8 cellular contexts compared by ENCODE assay signal in genomic region chr9:35664531-35665470, GRCh38. TPM values are rescaled to one million over a fixed set of nuclear protein-coding genes. Genes with fewer than 3 reads are reported as not detected.
DNase-seq lines count a peak whose midpoint lies in the region; ATAC-seq and TF ChIP-seq lines count a peak whose summit lies in the region.

ARHGEF39 (minus strand) TSS chr9:35665195; CDS start chr9:35665169, 26 bp downstream.

- H3K4me2 ChIP-seq in OCI-LY7 (ENCODE audit: low read length), result peak within 1 kb of the TSS; percentile 99

- POLR2A ChIA-PET in OCI-LY7 (lab: Charles Lee), result interaction anchor here (0.7 to 5.5 kb wide), 24 partner anchors 9 to 576 kb away, joined by 3 to 28 read pairs (median 5); partner anchors contain the start of genes CA9, CD72, GBA2 and HINT2

- intact Hi-C loops in OCI-LY7 (cut with micrococcal nuclease; ENCODE audit: unreplicated experiment) (no loop called here), esophagus squamous epithelium (cut with DNase I) (no loop called here)

- peak within 1 kb of the TSS; percentile 72 for H3K27ac Mint-ChIP-seq in activated T-cell treated with anti-CD3 and anti-CD28 coated beads, Interleukin-2, amount 50 U/mL, for 24 hours

- H3K9me3 Mint-ChIP-seq in activated T-cell treated with anti-CD3 and anti-CD28 coated beads, Interleukin-2, amount 50 U/mL, for 24 hours, result no peaks in the 10 kb centered on the region

- H3K4me1 ChIP-seq in HUES64 (ENCODE audit: insufficient read depth, low read length), result 0 out of 2 replicates have a peak, but pooled peaks cover 3% of the 10 kb centered on the region
- H3K4me1 ChIP-seq in OCI-LY7 (ENCODE audit: insufficient read depth, low read length, poor library complexity, severe bottlenecking), result peaks cover 62% of the 10 kb centered on the region
- peaks cover 9 to 60% (median 15%) of the 10 kb centered on the region in 3 donors for H3K4me1 ChIP-seq in esophagus squamous epithelium

- H3K9ac ChIP-seq in HUES64 (ENCODE audit: low read depth, low read length), result peak within 1 kb of the TSS; percentile 89

- no peaks in the 10 kb centered on the region for H3K27me3 Mint-ChIP-seq in activated T-cell treated with anti-CD3 and anti-CD28 coated beads, Interleukin-2, amount 50 U/mL, for 24 hours

- H3K4me1 Mint-ChIP-seq in activated T-cell treated with anti-CD3 and anti-CD28 coated beads, Interleukin-2, amount 50 U/mL, for 24 hours (ENCODE audit: low read depth), result peaks cover 56% of the 10 kb centered on the region

- TF ChIP-seq POLR2A in esophagus squamous epithelium (IDR thresholded peaks at IDR 0.05), result no peak

- H3K79me2 ChIP-seq in OCI-LY7 (ENCODE audit: insufficient read depth, low read depth, low read length), result peaks cover 17% of the 10 kb centered on the region; the same call in 1 of the 2 replicates

- 7% methylated on average over 58 of the region's 58 CpGs for WGBS in HUES64
- 3 to 18% methylated on average over 8 to 15 of the region's 58 CpGs for WGBS in esophagus squamous epithelium, 2 donors

- peak within 1 kb of the TSS; percentile 87 for H3K4me3 ChIP-seq in HUES64 (ENCODE audit: low read length)
- peak within 1 kb of the TSS; percentile 78 for H3K4me3 ChIP-seq in OCI-LY7 (ENCODE audit: low read depth, low read length, poor library complexity, severe bottlenecking)
- peak within 1 kb of the TSS; percentile 31 to 68 (median 58) for H3K4me3 ChIP-seq in esophagus squamous epithelium

- no peaks in the 10 kb centered on the region for H3K9me2 ChIP-seq in OCI-LY7 (ENCODE audit: insufficient read depth, low read length)

- peak within 1 kb of the TSS; percentile 65 for H2AFZ ChIP-seq in OCI-LY7 (ENCODE audit: low read length)

- H3K36me3 ChIP-seq in HUES64 (ENCODE audit: insufficient read depth, low read length) (peaks cover 37% of the 10 kb centered on the region), OCI-LY7 (ENCODE audit: insufficient read depth, low read length) (peaks cover 35% of the 10 kb centered on the region), esophagus squamous epithelium (peaks cover 0 to 26% (median 0%) of the 10 kb centered on the region in 3 donors)

- TF ChIP-seq CTCF in OCI-LY7 (conservative IDR thresholded peaks at IDR 0.05; ENCODE audit: low read length), result peak; percentile 67
- peak in 1 of 6 experiments; percentile 31 for TF ChIP-seq CTCF in esophagus squamous epithelium (IDR thresholded peaks at IDR 0.05)

- CTCF ChIA-PET in OCI-LY7 (lab: Charles Lee; ENCODE audit: unreplicated experiment), result interaction anchor here (0.7 to 2.0 kb wide), 8 partner anchors 8 to 84 kb away, joined by 3 to 13 read pairs (median 3); no protein-coding TSS in a partner anchor

- H3K9me3 ChIP-seq in HUES64 (ENCODE audit: insufficient read depth, low read depth, low read length) (no peaks in the 10 kb centered on the region), OCI-LY7 (ENCODE audit: low read length) (no peaks in the 10 kb centered on the region), esophagus squamous epithelium (no peaks in the 10 kb centered on the region)

- no peaks in the 10 kb centered on the region for H4K20me1 ChIP-seq in OCI-LY7 (ENCODE audit: insufficient read depth, low read length)

- ATAC-seq in GM21390 (IDR thresholded peaks at IDR 0.05; ENCODE audit: unreplicated experiment), result peak; percentile 78

- H3K4me3 Mint-ChIP-seq in activated T-cell treated with anti-CD3 and anti-CD28 coated beads, Interleukin-2, amount 50 U/mL, for 24 hours, result peak within 1 kb of the TSS; percentile 83

- DNase-seq in DMS114 treated with DMSO at 0.1 percent for 48 hours (lab: John Stamatoyannopoulos, UW; ENCODE audit: unreplicated experiment) (peak; percentile 42), OCI-LY7 (ENCODE audit: low spot score) (peak; percentile 88), esophagus squamous epithelium (lab: John Stamatoyannopoulos, UW) (no peak), myocyte (ENCODE audit: low read depth) (peak; percentile 83), stromal cell of bone marrow (ENCODE audit: low read depth) (peak; percentile 47)
- peak; percentile 83 for DNase-seq in activated T-cell treated with anti-CD3 and anti-CD28 coated beads, Interleukin-2, amount 50 U/mL, for 24 hours

- TSS peak; percentile 44 for BruUV-seq in OCI-LY7 (replicated peaks; lab: Mats Ljungman, UMichigan)

- peaks cover 35% of the 10 kb centered on the region for H3K36me3 Mint-ChIP-seq in activated T-cell treated with anti-CD3 and anti-CD28 coated beads, Interleukin-2, amount 50 U/mL, for 24 hours (ENCODE audit: low read depth)

- H3K27me3 ChIP-seq in HUES64 (ENCODE audit: insufficient read depth, low read length), result no peaks in the 10 kb centered on the region
- no peaks in the 10 kb centered on the region for H3K27me3 ChIP-seq in esophagus squamous epithelium

- peak within 1 kb of the TSS; percentile 64 for H3K27ac ChIP-seq in HUES64 (ENCODE audit: low read depth, low read length)
- H3K27ac ChIP-seq in OCI-LY7 (ENCODE audit: low read depth, low read length, poor library complexity, severe bottlenecking), result peak within 1 kb of the TSS; percentile 85
- peak within 1 kb of the TSS; percentile 50 to 96 (median 90) for H3K27ac ChIP-seq in esophagus squamous epithelium

RNA-seq across cellular contexts. Expression of gene ARHGEF39, which starts in this region (rescaled TPM):
- polyA plus RNA-seq in HUES64 (2013, experiment 1 of 2), result 15.7 TPM
- 17.3 TPM for polyA plus RNA-seq in HUES64 (2013, experiment 2 of 2)
- 22.7 and 30.8 TPM in 2 replicates for total RNA-seq in OCI-LY7 (2014; rRNA removed; shearing (Covaris generic))
- 48.1 and 53.6 TPM in 2 replicates for total RNA-seq in OCI-LY7 (2022)
- 10 to 100 TPM in 1 of 4 donors, 1 to 10 TPM in 3; 1.3 to 17.5 (median 5.1) TPM for total RNA-seq in esophagus squamous epithelium
- not detected in 2 replicates for total RNA-seq in myocyte
- 0.44 TPM for polyA plus RNA-seq in myocyte (2012)

Comparison
In these comparisons a context has a peak if more than half of its experiments do, and no peak if none do; other contexts are left out.
1. Peak in DNase-seq in myocyte; RNA of the gene not detected or under 1 TPM.